ENCODE assay signal across 22 cellular contexts in genomic region chr6:39760246-39760952, GRCh38.
"Had no signal": no experiment of that assay in that cellular context is flagged by ENCODE, and none has a peak within 500 bp of the region (broad histone marks: within the 10 kb centered on the region; RNA-seq: fewer than 3 reads in every experiment).

No MANE protein-coding gene starts in this region.

- H3K4me1 Mint-ChIP-seq: immature natural killer cell; naive thymus-derived CD8-positive, alpha-beta T cell; neural progenitor cell; stimulated activated effector memory CD8-positive, alpha-beta T cell treated with anti-CD3 and anti-CD28 coated beads, Interleukin-12 subunit alpha, Interleukin-12 subunit beta, amount 100 ng/mL, for 72 hours had no signal

- H3K4me3 Mint-ChIP-seq: immature natural killer cell; naive thymus-derived CD8-positive, alpha-beta T cell; neural progenitor cell; stimulated activated effector memory CD8-positive, alpha-beta T cell treated with anti-CD3 and anti-CD28 coated beads, Interleukin-12 subunit alpha, Interleukin-12 subunit beta, amount 100 ng/mL, for 72 hours had no signal

- H3K4me3 ChIP-seq: colonic mucosa, gastroesophageal sphincter, mucosa of descending colon, neural progenitor cell, ovary, suprapubic skin, tibial artery, upper lobe of left lung, uterus had no signal

- H3K9me3 Mint-ChIP-seq: immature natural killer cell; neural progenitor cell; stimulated activated effector memory CD8-positive, alpha-beta T cell treated with anti-CD3 and anti-CD28 coated beads, Interleukin-12 subunit alpha, Interleukin-12 subunit beta, amount 100 ng/mL, for 72 hours had no signal

- DNase-seq: colonic mucosa; dermis blood vessel endothelial cell; erythroblast; foreskin fibroblast; glutamatergic neuron; immature natural killer cell; mammary epithelial cell; mucosa of descending colon; naive thymus-derived CD8-positive, alpha-beta T cell; nucleus accumbens; ovary; right cardiac atrium; stimulated activated CD4-positive, alpha-beta T cell treated with anti-CD3 and anti-CD28 coated beads, Interleukin-4, amount 100 ng/mL, for 1 hour; stimulated activated CD8-positive, alpha-beta memory T cell treated with anti-CD3 and anti-CD28 coated beads, Interleukin-4, amount 100 ng/mL, for 48 hours; stimulated activated naive CD8-positive, alpha-beta T cell treated with anti-CD3 and anti-CD28 coated beads, Interleukin-15, Interleukin-2, amounts not matched to agents 100 U/mL and 50 U/mL, for 24 hours; tibial artery; upper lobe of left lung; uterus had no signal

- H3K27ac Mint-ChIP-seq: immature natural killer cell; naive thymus-derived CD8-positive, alpha-beta T cell; neural progenitor cell; stimulated activated effector memory CD8-positive, alpha-beta T cell treated with anti-CD3 and anti-CD28 coated beads, Interleukin-12 subunit alpha, Interleukin-12 subunit beta, amount 100 ng/mL, for 72 hours had no signal

- ATAC-seq: gastroesophageal sphincter; mucosa of descending colon; naive thymus-derived CD8-positive, alpha-beta T cell; stimulated activated effector memory CD8-positive, alpha-beta T cell treated with anti-CD3 and anti-CD28 coated beads, Interleukin-12 subunit alpha, Interleukin-12 subunit beta, amount 100 ng/mL, for 72 hours; stimulated activated naive CD8-positive, alpha-beta T cell treated with anti-CD3 and anti-CD28 coated beads, Interleukin-15, Interleukin-2, amounts not matched to agents 100 U/mL and 50 U/mL, for 24 hours had no signal

- H3K36me3 Mint-ChIP-seq: immature natural killer cell; naive thymus-derived CD8-positive, alpha-beta T cell; neural progenitor cell; stimulated activated effector memory CD8-positive, alpha-beta T cell treated with anti-CD3 and anti-CD28 coated beads, Interleukin-12 subunit alpha, Interleukin-12 subunit beta, amount 100 ng/mL, for 72 hours had no signal
